15 cellular contexts compared by ENCODE assay signal in the genomic region with DNA sequence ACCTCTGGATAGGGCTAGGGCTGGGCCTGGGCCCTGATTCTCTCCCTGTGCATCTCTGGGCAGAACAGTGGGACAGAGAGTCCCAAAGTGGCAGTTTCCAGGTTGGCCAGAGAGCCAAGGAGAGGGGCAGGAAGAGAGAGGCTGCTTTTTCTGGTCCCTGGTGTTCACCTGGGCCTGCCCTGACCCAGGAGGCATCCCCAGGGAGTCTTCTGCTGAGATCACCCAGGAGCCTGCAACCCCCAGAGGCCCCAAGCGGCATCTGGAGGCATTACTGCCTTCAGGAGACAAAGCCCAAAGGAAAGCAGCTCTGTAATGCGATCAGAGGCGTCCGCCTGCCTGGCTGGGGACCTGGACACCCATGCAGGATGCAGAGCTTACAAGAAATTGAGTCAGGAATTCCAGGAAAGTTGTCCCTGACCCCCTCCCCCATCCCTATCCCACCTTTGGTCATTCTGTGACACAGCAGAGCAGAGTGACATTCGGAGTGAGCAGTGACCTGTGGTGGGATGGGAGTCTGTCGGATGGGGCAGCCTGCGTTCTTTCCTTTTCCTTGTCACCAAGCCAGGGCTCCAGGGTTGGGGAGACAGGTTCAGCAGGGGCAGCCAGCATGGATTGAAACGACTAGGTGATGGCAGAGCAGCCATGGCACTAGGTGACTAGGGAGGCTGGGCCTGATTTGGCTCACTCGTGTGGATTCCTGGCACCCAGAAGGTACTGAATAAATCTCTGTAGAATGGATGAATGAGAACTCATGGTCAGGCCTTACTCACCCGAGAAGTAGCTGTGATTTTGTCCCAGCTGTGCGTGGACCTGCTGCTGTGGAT. TPM values are rescaled to one million over a fixed set of nuclear protein-coding genes. Genes with fewer than 3 reads are reported as not detected.
DNase-seq lines count a peak whose midpoint lies in the region; ATAC-seq, FAIRE-seq and TF ChIP-seq lines count a peak whose summit lies in the region.
"Had no signal": no experiment of that assay in that cellular context is flagged by ENCODE, and none has a peak within 500 bp of the region (broad histone marks: within the 10 kb centered on the region; RNA-seq: fewer than 3 reads in every experiment).

No MANE protein-coding gene starts in this region.

- no peak overlapping the region for H3K4me3 Mint-ChIP-seq in neural progenitor cell
- H3K4me3 Mint-ChIP-seq: naive thymus-derived CD8-positive, alpha-beta T cell had no signal

- no peak for ATAC-seq in GM21786 (IDR thresholded peaks at IDR 0.05; ENCODE audit: unreplicated experiment)
- ATAC-seq: naive thymus-derived CD8-positive, alpha-beta T cell had no signal

- DNase-seq in D721Med (ENCODE audit: insufficient read length, low spot score) (peak; percentile 67), Karpas-422 (peak; percentile 53), bronchial epithelial cell (ENCODE audit: low read depth) (peak; percentile 25), neural progenitor cell (ENCODE audit: low spot score) (peak; percentile 76), NCI-H1930 (lab: John Stamatoyannopoulos, UW) (no peak), NCI-H1694 (lab: John Stamatoyannopoulos, UW) (no peak)
- no peak for DNase-seq in stimulated activated CD8-positive, alpha-beta memory T cell treated with anti-CD3 and anti-CD28 coated beads, Interleukin-4, amount 100 ng/mL, for 48 hours
- DNase-seq: activated T-cell treated with anti-CD3 and anti-CD28 coated beads for 4 hours; Calu3; naive thymus-derived CD8-positive, alpha-beta T cell; NCI-H446; stimulated activated CD4-positive, alpha-beta T cell treated with anti-CD3 and anti-CD28 coated beads, Interleukin-4, amount 100 ng/mL, for 4 hours had no signal

- TF ChIP-seq CTCF in D721Med (IDR thresholded peaks at IDR 0.05; ENCODE audit: insufficient read depth, missing control alignments) (peak; percentile 25), bronchial epithelial cell (IDR thresholded peaks at IDR 0.05; ENCODE audit: insufficient read depth, low read length, severe bottlenecking) (no peak), neural progenitor cell (IDR thresholded peaks at IDR 0.05) (peak; percentile 46)

- H3K36me3 ChIP-seq in Karpas-422 (ENCODE audit: insufficient read depth, low read length), result no peaks in the 10 kb centered on the region
- peaks cover 5% of the 10 kb centered on the region for H3K36me3 ChIP-seq in bronchial epithelial cell (ENCODE audit: control insufficient read depth, insufficient read depth, low read length)
- H3K36me3 ChIP-seq in neural progenitor cell, result no peaks in the 10 kb centered on the region
- H3K36me3 ChIP-seq: tibial nerve had no signal

- H4K20me1 ChIP-seq in Karpas-422 (ENCODE audit: insufficient read depth, low read depth, low read length) (0 out of 2 replicates have a peak, but pooled peaks cover 3% of the 10 kb centered on the region), neural progenitor cell (ENCODE audit: low read depth) (no peaks in the 10 kb centered on the region)

- H3K4me1 ChIP-seq in Karpas-422 (ENCODE audit: low read length) (peaks cover 5% of the 10 kb centered on the region; the same call in 1 of the 2 replicates), neural progenitor cell (peaks cover 14% of the 10 kb centered on the region)

- H3K36me3 Mint-ChIP-seq in neural progenitor cell, result no peaks in the 10 kb centered on the region
- H3K36me3 Mint-ChIP-seq: naive thymus-derived CD8-positive, alpha-beta T cell had no signal

- H3K79me2 ChIP-seq in Karpas-422 (ENCODE audit: low read length) (no peaks in the 10 kb centered on the region), neural progenitor cell (ENCODE audit: low read depth) (peaks cover 10% of the 10 kb centered on the region)

- peaks cover 14% of the 10 kb centered on the region for H3F3A ChIP-seq in neural progenitor cell (ENCODE audit: low read depth)

- H3K4me2 ChIP-seq in Karpas-422 (ENCODE audit: low read depth, low read length, poor library complexity, severe bottlenecking) (no peak overlapping the region), neural progenitor cell (peak overlapping the region; percentile 56)

- FAIRE-seq in D721Med (lab: Jason Lieb, UNC), result no peak
- no peak for FAIRE-seq in bronchial epithelial cell (lab: Jason Lieb, UNC)
- FAIRE-seq: colon had no signal

- no peak overlapping the region for H3K4me3 ChIP-seq in Karpas-422 (ENCODE audit: low read length)
- no peak overlapping the region for H3K4me3 ChIP-seq in bronchial epithelial cell (ENCODE audit: low read depth, low read length)
- no peak overlapping the region for H3K4me3 ChIP-seq in neural progenitor cell
- H3K4me3 ChIP-seq: tibial nerve had no signal

- H3K9me3 ChIP-seq in Karpas-422 (ENCODE audit: low read length) (no peaks in the 10 kb centered on the region), neural progenitor cell (ENCODE audit: low read depth) (no peaks in the 10 kb centered on the region)
- H3K9me3 ChIP-seq: tibial nerve had no signal

- H3K9me2 ChIP-seq in Karpas-422 (replicated peaks; ENCODE audit: insufficient read depth, low read length), result no peaks in the 10 kb centered on the region

- no peak overlapping the region for H3K27ac ChIP-seq in Karpas-422 (ENCODE audit: low read length)
- no peak overlapping the region for H3K27ac ChIP-seq in neural progenitor cell
- H3K27ac ChIP-seq: tibial nerve had no signal

- H3K27me3 ChIP-seq in Karpas-422 (ENCODE audit: low read length) (no peaks in the 10 kb centered on the region), bronchial epithelial cell (ENCODE audit: control insufficient read depth, insufficient read depth, low read length) (no peaks in the 10 kb centered on the region), neural progenitor cell (no peaks in the 10 kb centered on the region)
- H3K27me3 ChIP-seq: tibial nerve had no signal

- H3K27ac Mint-ChIP-seq in neural progenitor cell, result peak overlapping the region; percentile 33
- H3K27ac Mint-ChIP-seq: naive thymus-derived CD8-positive, alpha-beta T cell had no signal

- no peak overlapping the region for H2AFZ ChIP-seq in Karpas-422 (ENCODE audit: low read length)
- peak overlapping the region; percentile 45 for H2AFZ ChIP-seq in neural progenitor cell (replicated peaks)

- H3K27me3 Mint-ChIP-seq in neural progenitor cell (ENCODE audit: insufficient read depth, low read depth), result peaks cover 15% of the 10 kb centered on the region

- peaks cover 15% of the 10 kb centered on the region for H3K4me1 Mint-ChIP-seq in neural progenitor cell

- no peak overlapping the region for H3K9ac ChIP-seq in Karpas-422 (ENCODE audit: low read length)
- no peak overlapping the region for H3K9ac ChIP-seq in neural progenitor cell

- no peaks in the 10 kb centered on the region for H3K9me3 Mint-ChIP-seq in neural progenitor cell
- H3K9me3 Mint-ChIP-seq: naive thymus-derived CD8-positive, alpha-beta T cell had no signal

RNA-seq across cellular contexts. Expression of gene UNC5B, which starts 10.4 kb away (rescaled TPM):
- not detected in 2 replicates for total RNA-seq in Karpas-422 (2014; rRNA removed; shearing (Covaris generic); ENCODE audit: low replicate concordance)
- 36.6 and 62.5 TPM in 2 replicates for total RNA-seq in bronchial epithelial cell
- total RNA-seq in neural progenitor cell (ENCODE audit: low replicate concordance), result 3.3 and 9.2 TPM in 2 replicates
- total RNA-seq: naive thymus-derived CD8-positive, alpha-beta T cell had no signal

Comparison
In these comparisons a context has a peak if more than half of its experiments do, and no peak if none do; other contexts are left out.
1. DNase-seq: peak in D721Med (single experiment), Karpas-422 (single experiment), bronchial epithelial cell (single experiment) and neural progenitor cell (single experiment); none in stimulated activated CD8-positive, alpha-beta memory T cell treated with anti-CD3 and anti-CD28 coated beads, Interleukin-4, amount 100 ng/mL, for 48 hours (single experiment), NCI-H1930 (0 of 2) and NCI-H1694 (single experiment).